ENCODE assay signal across 18 cellular contexts in the genomic region with DNA sequence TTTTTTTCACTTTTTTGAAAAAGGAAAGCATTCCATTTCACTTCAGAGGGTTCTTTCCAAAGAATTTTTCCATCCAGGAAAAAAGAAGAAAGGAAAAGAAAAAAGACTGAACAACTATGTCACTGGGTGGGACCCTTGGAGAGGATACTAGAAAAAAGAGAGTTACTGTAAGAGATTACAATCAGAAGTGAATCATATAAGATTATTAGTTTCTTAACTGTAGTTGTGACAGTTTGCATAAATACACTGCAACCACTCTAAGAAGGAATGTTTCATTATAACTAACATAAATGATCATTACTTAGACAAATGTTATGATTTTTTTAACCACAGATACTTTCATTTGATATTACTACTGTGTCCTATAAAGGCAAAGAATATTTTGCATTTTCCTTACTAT.
"Had no signal": no experiment of that assay in that cellular context is flagged by ENCODE, and none has a peak within 500 bp of the region (broad histone marks: within the 10 kb centered on the region; RNA-seq: fewer than 3 reads in every experiment).

No MANE protein-coding gene starts in this region.

- ATAC-seq: activated T-cell treated with anti-CD3 and anti-CD28 coated beads, Interleukin-2, amount 50 U/mL, for 72 hours; left ventricle myocardium superior; T-cell had no signal

- H3K27me3 Mint-ChIP-seq: activated B cell treated with CpG ODN at 0.5 μM for 24 hours; activated naive CD8-positive, alpha-beta T cell; central memory CD8-positive, alpha-beta T cell; naive B cell; progenitor cell of endocrine pancreas; T-cell had no signal

- H3K27ac Mint-ChIP-seq: activated B cell treated with CpG ODN at 0.5 μM for 24 hours; activated naive CD8-positive, alpha-beta T cell; activated T-cell treated with anti-CD3 and anti-CD28 coated beads, Interleukin-2, amount 50 U/mL, for 72 hours; progenitor cell of endocrine pancreas; T-cell had no signal

- H3K27me3 ChIP-seq: brain microvascular endothelial cell, esophagus muscularis mucosa, thyroid gland had no signal

- H3K4me3 Mint-ChIP-seq: activated B cell treated with CpG ODN at 0.5 μM for 24 hours; activated naive CD8-positive, alpha-beta T cell; activated T-cell treated with anti-CD3 and anti-CD28 coated beads, Interleukin-2, amount 50 U/mL, for 72 hours; central memory CD8-positive, alpha-beta T cell; naive B cell; neural crest cell; T-cell had no signal

- DNase-seq: activated B cell treated with CpG ODN at 0.5 μM for 24 hours; activated CD4-positive, alpha-beta T cell treated with anti-CD3 and anti-CD28 coated beads, Interleukin-2, amount 50 U/mL, for 1 hour; activated CD8-positive, alpha-beta memory T cell treated with anti-CD3 and anti-CD28 coated beads, Interleukin-2, amount 50 U/mL, for 4 hours; activated gamma-delta T cell; activated T-cell treated with anti-CD3 and anti-CD28 coated beads, Interleukin-2, amount 50 U/mL, for 72 hours; brain microvascular endothelial cell; left ventricle myocardium superior; naive B cell; stimulated activated naive CD4-positive, alpha-beta T cell; T-cell; T-helper 9 cell; thyroid gland had no signal

- H3K36me3 ChIP-seq: brain microvascular endothelial cell, thyroid gland had no signal

- H3K4me3 ChIP-seq: coronary artery, esophagus muscularis mucosa, thyroid gland had no signal

- H3K4me1 ChIP-seq: thyroid gland had no signal

- H3K9me3 ChIP-seq: esophagus muscularis mucosa, thyroid gland had no signal

- H3K27ac ChIP-seq: brain microvascular endothelial cell, coronary artery, esophagus muscularis mucosa, thyroid gland had no signal

- H3K9me3 Mint-ChIP-seq: activated B cell treated with CpG ODN at 0.5 μM for 24 hours; central memory CD8-positive, alpha-beta T cell; T-cell had no signal
